In the genomic region with DNA sequence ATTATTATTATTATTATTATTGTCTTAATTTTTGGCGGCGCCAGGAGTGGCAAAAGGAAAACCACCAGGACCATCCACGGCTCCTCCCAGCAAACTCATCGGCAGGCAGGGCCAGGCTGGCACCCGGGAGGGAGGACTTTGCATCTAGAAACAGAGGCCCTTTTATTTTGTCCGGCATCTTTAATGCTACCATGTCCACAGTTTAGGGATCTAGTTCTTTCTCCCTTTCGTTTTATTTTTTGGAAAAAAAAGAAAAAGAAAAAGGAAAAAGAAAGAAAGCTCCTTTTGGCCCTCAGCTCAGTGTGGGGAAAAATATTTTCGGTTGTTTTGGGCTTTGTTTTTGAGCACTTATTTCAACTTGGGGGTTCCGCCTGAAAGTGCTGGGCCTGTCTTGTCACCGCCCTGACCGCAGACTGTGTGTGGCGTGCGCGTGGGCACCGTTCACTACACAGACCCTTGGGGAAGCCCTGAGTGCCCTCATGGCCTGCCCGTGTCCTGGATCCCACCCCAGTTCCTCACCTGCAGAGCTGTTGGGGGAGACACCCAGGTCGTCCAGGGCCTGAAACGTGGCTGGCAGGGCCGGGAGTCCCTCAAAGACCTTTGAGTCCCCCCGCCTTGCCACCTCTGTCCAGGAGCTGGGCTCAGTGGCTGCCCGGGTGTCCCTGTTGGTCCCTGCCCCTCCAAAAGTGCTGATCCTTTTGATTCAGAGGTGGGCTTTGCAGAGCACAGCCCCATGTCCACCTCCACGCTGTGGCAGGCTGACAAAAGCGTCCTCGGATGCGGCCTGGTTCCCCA, we compare ENCODE assay signal across 1 cellular context.
TF ChIP-seq lines count a peak whose summit lies in the region.

No MANE protein-coding gene starts in this region.

TF ChIP-seq in HEK293, 187 proteins besides CTCF, POLR2A, EP300 and RAD21 (continued from another document and continues in another):
- TF ChIP-seq, protein P1, sequence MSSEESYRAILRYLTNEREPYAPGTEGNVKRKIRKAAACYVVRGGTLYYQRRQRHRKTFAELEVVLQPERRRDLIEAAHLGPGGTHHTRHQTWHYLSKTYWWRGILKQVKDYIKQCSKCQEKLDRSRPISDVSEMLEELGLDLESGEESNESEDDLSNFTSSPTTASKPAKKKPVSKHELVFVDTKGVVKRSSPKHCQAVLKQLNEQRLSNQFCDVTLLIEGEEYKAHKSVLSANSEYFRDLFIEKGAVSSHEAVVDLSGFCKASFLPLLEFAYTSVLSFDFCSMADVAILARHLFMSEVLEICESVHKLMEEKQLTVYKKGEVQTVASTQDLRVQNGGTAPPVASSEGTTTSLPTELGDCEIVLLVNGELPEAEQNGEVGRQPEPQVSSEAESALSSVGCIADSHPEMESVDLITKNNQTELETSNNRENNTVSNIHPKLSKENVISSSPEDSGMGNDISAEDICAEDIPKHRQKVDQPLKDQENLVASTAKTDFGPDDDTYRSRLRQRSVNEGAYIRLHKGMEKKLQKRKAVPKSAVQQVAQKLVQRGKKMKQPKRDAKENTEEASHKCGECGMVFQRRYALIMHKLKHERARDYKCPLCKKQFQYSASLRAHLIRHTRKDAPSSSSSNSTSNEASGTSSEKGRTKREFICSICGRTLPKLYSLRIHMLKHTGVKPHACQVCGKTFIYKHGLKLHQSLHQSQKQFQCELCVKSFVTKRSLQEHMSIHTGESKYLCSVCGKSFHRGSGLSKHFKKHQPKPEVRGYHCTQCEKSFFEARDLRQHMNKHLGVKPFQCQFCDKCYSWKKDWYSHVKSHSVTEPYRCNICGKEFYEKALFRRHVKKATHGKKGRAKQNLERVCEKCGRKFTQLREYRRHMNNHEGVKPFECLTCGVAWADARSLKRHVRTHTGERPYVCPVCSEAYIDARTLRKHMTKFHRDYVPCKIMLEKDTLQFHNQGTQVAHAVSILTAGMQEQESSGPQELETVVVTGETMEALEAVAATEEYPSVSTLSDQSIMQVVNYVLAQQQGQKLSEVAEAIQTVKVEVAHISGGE (tag by site-specific recombination; conservative IDR thresholded peaks at IDR 0.05; ENCODE audit: low read depth) = no peak
- TF ChIP-seq ZNF624 (tag by site-specific recombination; IDR thresholded peaks at IDR 0.05) = no peak
- TF ChIP-seq, protein P2, sequence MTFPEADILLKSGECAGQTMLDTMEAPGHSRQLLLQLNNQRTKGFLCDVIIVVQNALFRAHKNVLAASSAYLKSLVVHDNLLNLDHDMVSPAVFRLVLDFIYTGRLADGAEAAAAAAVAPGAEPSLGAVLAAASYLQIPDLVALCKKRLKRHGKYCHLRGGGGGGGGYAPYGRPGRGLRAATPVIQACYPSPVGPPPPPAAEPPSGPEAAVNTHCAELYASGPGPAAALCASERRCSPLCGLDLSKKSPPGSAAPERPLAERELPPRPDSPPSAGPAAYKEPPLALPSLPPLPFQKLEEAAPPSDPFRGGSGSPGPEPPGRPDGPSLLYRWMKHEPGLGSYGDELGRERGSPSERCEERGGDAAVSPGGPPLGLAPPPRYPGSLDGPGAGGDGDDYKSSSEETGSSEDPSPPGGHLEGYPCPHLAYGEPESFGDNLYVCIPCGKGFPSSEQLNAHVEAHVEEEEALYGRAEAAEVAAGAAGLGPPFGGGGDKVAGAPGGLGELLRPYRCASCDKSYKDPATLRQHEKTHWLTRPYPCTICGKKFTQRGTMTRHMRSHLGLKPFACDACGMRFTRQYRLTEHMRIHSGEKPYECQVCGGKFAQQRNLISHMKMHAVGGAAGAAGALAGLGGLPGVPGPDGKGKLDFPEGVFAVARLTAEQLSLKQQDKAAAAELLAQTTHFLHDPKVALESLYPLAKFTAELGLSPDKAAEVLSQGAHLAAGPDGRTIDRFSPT (tag by site-specific recombination; IDR thresholded peaks at IDR 0.05) = peak; percentile 67
- TF ChIP-seq ZNF623 (tag by site-specific recombination; IDR thresholded peaks at IDR 0.05) = no peak
- no peak for TF ChIP-seq ZNF239 (tag by site-specific recombination; IDR thresholded peaks at IDR 0.05)
- no peak; the same call in 1 of the 2 replicates for TF ChIP-seq ZNF426 (tag by site-specific recombination; IDR thresholded peaks at IDR 0.05)
- TF ChIP-seq ZNF174 (tag by site-specific recombination; IDR thresholded peaks at IDR 0.05) = no peak
- TF ChIP-seq ZNF146 (tag by site-specific recombination; IDR thresholded peaks at IDR 0.05) = no peak
- no peak for TF ChIP-seq YY1 (tag by site-specific recombination; IDR thresholded peaks at IDR 0.05)
- no peak for TF ChIP-seq ZNF16 (tag by site-specific recombination; IDR thresholded peaks at IDR 0.05; ENCODE audit: low read depth)
- peak; percentile 60 for TF ChIP-seq GLIS2 (tag by site-specific recombination; IDR thresholded peaks at IDR 0.05)
- no peak for TF ChIP-seq KLF8 (tag by site-specific recombination; IDR thresholded peaks at IDR 0.05)
- no peak for TF ChIP-seq ZNF514 (tag by site-specific recombination; IDR thresholded peaks at IDR 0.05)
- no peak for TF ChIP-seq SALL2 (tag by site-specific recombination; IDR thresholded peaks at IDR 0.05; ENCODE audit: borderline replicate concordance)
- TF ChIP-seq ZNF292 (tag by site-specific recombination; IDR thresholded peaks at IDR 0.05; ENCODE audit: borderline replicate concordance, low read depth) = no peak
- no peak for TF ChIP-seq ZNF175 (tag by site-specific recombination; IDR thresholded peaks at IDR 0.05)
- TF ChIP-seq ZNF157 (tag by site-specific recombination; IDR thresholded peaks at IDR 0.05) = no peak
- no peak for TF ChIP-seq ZNF449 (tag by site-specific recombination; IDR thresholded peaks at IDR 0.05)
- TF ChIP-seq, protein P3, sequence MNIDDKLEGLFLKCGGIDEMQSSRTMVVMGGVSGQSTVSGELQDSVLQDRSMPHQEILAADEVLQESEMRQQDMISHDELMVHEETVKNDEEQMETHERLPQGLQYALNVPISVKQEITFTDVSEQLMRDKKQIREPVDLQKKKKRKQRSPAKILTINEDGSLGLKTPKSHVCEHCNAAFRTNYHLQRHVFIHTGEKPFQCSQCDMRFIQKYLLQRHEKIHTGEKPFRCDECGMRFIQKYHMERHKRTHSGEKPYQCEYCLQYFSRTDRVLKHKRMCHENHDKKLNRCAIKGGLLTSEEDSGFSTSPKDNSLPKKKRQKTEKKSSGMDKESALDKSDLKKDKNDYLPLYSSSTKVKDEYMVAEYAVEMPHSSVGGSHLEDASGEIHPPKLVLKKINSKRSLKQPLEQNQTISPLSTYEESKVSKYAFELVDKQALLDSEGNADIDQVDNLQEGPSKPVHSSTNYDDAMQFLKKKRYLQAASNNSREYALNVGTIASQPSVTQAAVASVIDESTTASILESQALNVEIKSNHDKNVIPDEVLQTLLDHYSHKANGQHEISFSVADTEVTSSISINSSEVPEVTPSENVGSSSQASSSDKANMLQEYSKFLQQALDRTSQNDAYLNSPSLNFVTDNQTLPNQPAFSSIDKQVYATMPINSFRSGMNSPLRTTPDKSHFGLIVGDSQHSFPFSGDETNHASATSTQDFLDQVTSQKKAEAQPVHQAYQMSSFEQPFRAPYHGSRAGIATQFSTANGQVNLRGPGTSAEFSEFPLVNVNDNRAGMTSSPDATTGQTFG (tag by site-specific recombination; IDR thresholded peaks at IDR 0.05; ENCODE audit: borderline replicate concordance) = no peak
- TF ChIP-seq ZNF792 (tag by site-specific recombination; IDR thresholded peaks at IDR 0.05) = no peak
- no peak for TF ChIP-seq ZSCAN30 (tag by site-specific recombination; IDR thresholded peaks at IDR 0.05)
- TF ChIP-seq ZNF558 (tag by site-specific recombination; IDR thresholded peaks at IDR 0.05) = no peak
- no peak for TF ChIP-seq ZNF37A (tag by site-specific recombination; IDR thresholded peaks at IDR 0.05)
- TF ChIP-seq ZNF544 (tag by site-specific recombination; IDR thresholded peaks at IDR 0.05) = no peak
- no peak for TF ChIP-seq ZEB2 (tag by site-specific recombination; IDR thresholded peaks at IDR 0.05)
- TF ChIP-seq SETDB1 (IDR thresholded peaks at IDR 0.05; ENCODE audit: insufficient read length, low read length) = no peak
- no peak for TF ChIP-seq ZNF114 (tag by site-specific recombination; IDR thresholded peaks at IDR 0.05)
- peak; percentile 24; the same call in 1 of the 2 replicates for TF ChIP-seq SP2 (tag by site-specific recombination; IDR thresholded peaks at IDR 0.05)
- TF ChIP-seq PRDM2 (tag by site-specific recombination; IDR thresholded peaks at IDR 0.05; ENCODE audit: borderline replicate concordance) = no peak
- no peak for TF ChIP-seq PRDM4 (tag by site-specific recombination; IDR thresholded peaks at IDR 0.05)
- TF ChIP-seq GLI2 (tag by site-specific recombination; IDR thresholded peaks at IDR 0.05; ENCODE audit: borderline replicate concordance, low read depth) = no peak
- TF ChIP-seq ZNF629 (tag by site-specific recombination; IDR thresholded peaks at IDR 0.05) = no peak
- no peak for TF ChIP-seq ZNF530 (tag by site-specific recombination; IDR thresholded peaks at IDR 0.05; ENCODE audit: low read depth)
- TF ChIP-seq ZNF658 (tag by site-specific recombination; IDR thresholded peaks at IDR 0.05) = no peak
- no peak for TF ChIP-seq ZFP3 (tag by site-specific recombination; IDR thresholded peaks at IDR 0.05; ENCODE audit: low read depth)
- no peak for TF ChIP-seq ZNF223 (tag by site-specific recombination; IDR thresholded peaks at IDR 0.05)
- TF ChIP-seq ZBTB48 (tag by site-specific recombination; IDR thresholded peaks at IDR 0.05) = no peak
- TF ChIP-seq ZNF354C (tag by site-specific recombination; IDR thresholded peaks at IDR 0.05; ENCODE audit: borderline replicate concordance, low read depth) = no peak
- no peak for TF ChIP-seq MEIS1 (CRISPR knock-in tag; IDR thresholded peaks at IDR 0.05; ENCODE audit: borderline replicate concordance)
- TF ChIP-seq ZSCAN23 (tag by site-specific recombination; IDR thresholded peaks at IDR 0.05) = no peak
- TF ChIP-seq ZFHX2 (tag by site-specific recombination; conservative IDR thresholded peaks at IDR 0.05) = peak; percentile 40; the same call in 1 of the 2 replicates
- TF ChIP-seq IKZF3 (tag by site-specific recombination; IDR thresholded peaks at IDR 0.05) = no peak
- no peak for TF ChIP-seq ZNF510 (tag by site-specific recombination; IDR thresholded peaks at IDR 0.05; ENCODE audit: insufficient replicate concordance)
- 0 out of 2 replicates have a peak, but pooled peaks have one; percentile 23 for TF ChIP-seq ZBTB8A (tag by site-specific recombination; IDR thresholded peaks at IDR 0.05)
- TF ChIP-seq ZNF585B (tag by site-specific recombination; IDR thresholded peaks at IDR 0.05) = no peak
- no peak for TF ChIP-seq ZNF24 (tag by site-specific recombination; IDR thresholded peaks at IDR 0.05)
